ENCODE assay signal across 10 cellular contexts in the genomic region with DNA sequence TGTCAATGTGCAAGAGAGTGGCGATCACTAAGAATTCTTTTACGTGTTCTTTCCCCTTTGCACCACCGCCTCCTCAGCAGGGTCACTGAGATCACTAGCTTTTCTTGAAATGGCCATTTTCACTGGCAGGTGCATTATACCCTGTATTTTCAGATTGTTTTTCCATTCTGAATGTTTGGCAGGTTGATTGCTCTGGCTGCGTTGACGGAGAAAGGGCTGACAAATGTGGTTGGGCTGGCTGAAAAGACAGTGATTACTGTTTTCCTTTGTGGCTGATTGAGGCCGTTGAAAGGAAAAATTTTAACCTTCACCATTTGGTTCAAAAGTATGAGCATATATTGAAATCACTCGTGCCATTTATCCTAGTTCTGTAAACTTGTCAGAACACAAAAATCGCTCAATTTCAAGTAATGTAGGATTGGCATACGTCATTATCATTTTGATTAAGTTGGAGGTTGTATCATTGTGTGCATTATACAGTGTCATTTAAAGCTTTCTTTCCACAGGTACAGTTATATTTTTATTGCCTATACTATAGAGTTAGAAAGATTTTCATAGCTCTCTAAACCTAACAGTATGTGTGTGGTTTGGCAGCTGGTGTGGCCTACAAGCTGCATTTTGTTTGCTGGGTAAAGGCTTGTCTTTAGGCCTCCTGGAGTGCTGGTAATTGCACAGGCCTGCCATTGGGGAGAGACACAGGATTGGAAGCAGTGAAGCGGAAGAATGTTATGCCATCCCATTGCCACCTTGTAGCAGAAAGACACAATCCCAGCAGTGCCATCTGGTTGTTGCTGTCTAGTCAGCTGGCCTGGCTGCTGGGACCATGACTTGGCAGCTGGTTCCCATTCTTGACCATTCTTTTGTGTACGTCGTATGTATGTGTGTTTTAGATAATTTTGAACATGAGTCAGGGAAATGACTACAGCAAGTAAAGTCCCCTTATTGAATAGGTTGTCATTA.
DNase-seq lines count a peak whose midpoint lies in the region; ATAC-seq, FAIRE-seq and TF ChIP-seq lines count a peak whose summit lies in the region.
"Had no signal": no experiment of that assay in that cellular context is flagged by ENCODE, and none has a peak within 500 bp of the region (broad histone marks: within the 10 kb centered on the region; RNA-seq: fewer than 3 reads in every experiment).

No MANE protein-coding gene starts in this region.

- POLR2A ChIA-PET in GM10248 (lab: Yijun Ruan, JAX), result no interaction called here

- no peak for DNase-seq in D721Med (ENCODE audit: insufficient read length, low spot score)
- peak; percentile 58 for DNase-seq in NCI-H1436 (lab: John Stamatoyannopoulos, UW)
- peak; percentile 8 for DNase-seq in SW480 (ENCODE audit: low spot score)
- DNase-seq in iPS-NIHi7 (ENCODE audit: extremely low spot score), result peak; percentile 27
- no peak for DNase-seq in NOMO-1 treated with DMSO at 0.1 percent for 48 hours (lab: John Stamatoyannopoulos, UW; ENCODE audit: unreplicated experiment)
- DNase-seq in activated CD4-positive, alpha-beta T cell treated with anti-CD3 and anti-CD28 coated beads for 1 hour, result no peak
- no peak for DNase-seq in GM10248 (ENCODE audit: extremely low spot score)
- DNase-seq: activated CD4-positive, alpha-beta T cell treated with anti-CD3 and anti-CD28 coated beads, Interleukin-2, amount 10 ng/mL, durations not matched to agents 24 days and 14 days; effector CD4-positive, alpha-beta T cell had no signal

- no peak for ATAC-seq in HG03469 (IDR thresholded peaks at IDR 0.05; ENCODE audit: unreplicated experiment)

- CTCF ChIA-PET in GM10248 (lab: Yijun Ruan, JAX), result interaction anchor here (1.1 to 3.6 kb wide), 7 partner anchors 9 to 31 kb away, joined by 3 to 18 read pairs (median 5); no protein-coding TSS in a partner anchor

- peak; percentile 93 for FAIRE-seq in D721Med (lab: Jason Lieb, UNC)

- peak; percentile 55 for TF ChIP-seq CTCF in D721Med (IDR thresholded peaks at IDR 0.05; ENCODE audit: insufficient read depth, missing control alignments)
- TF ChIP-seq CTCF in GM10248 (IDR thresholded peaks at IDR 0.05; ENCODE audit: control extremely low read depth, extremely low read depth, low read depth, missing control alignments), result no peak

Comparison
In these comparisons a context has a peak if more than half of its experiments do, and no peak if none do; other contexts are left out.
1. DNase-seq: peak in NCI-H1436 (single experiment), SW480 (single experiment) and iPS-NIHi7 (single experiment); none in D721Med (single experiment), NOMO-1 treated with DMSO at 0.1 percent for 48 hours (single experiment), activated CD4-positive, alpha-beta T cell treated with anti-CD3 and anti-CD28 coated beads for 1 hour (single experiment) and GM10248 (single experiment).